1 cellular context compared by ENCODE assay signal in genomic region chr11:111540114-111540920, GRCh38.
TF ChIP-seq lines count a peak whose summit lies in the region.

Gene LAYN (plus strand): TSS chr11:111540720. CDS start chr11:111540844, 124 bp downstream.

TF ChIP-seq in GM23338, 12 proteins besides CTCF, POLR2A, EP300 and RAD21 (continued from another document):
- TF ChIP-seq REST (IDR thresholded peaks at IDR 0.05; ENCODE audit: unreplicated experiment), result no peak
TF ChIP-seq in GM23338: peak in this region for 3.
